1 cellular context compared by ENCODE assay signal in genomic region chr5:41182666-41183065, GRCh38.
A peak's percentile ranks its signal among the peaks of the same experiment; 100 is the strongest.
TF ChIP-seq lines count a peak whose summit lies in the region.

No MANE protein-coding gene starts in this region.

TF ChIP-seq in HepG2, 621 proteins besides CTCF, POLR2A, EP300 and RAD21 (continued from another document and continues in another):
- TF ChIP-seq, protein P1, sequence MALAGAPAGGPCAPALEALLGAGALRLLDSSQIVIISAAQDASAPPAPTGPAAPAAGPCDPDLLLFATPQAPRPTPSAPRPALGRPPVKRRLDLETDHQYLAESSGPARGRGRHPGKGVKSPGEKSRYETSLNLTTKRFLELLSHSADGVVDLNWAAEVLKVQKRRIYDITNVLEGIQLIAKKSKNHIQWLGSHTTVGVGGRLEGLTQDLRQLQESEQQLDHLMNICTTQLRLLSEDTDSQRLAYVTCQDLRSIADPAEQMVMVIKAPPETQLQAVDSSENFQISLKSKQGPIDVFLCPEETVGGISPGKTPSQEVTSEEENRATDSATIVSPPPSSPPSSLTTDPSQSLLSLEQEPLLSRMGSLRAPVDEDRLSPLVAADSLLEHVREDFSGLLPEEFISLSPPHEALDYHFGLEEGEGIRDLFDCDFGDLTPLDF (CRISPR knock-in tag; IDR thresholded peaks at IDR 0.05), result no peak
- no peak for TF ChIP-seq ZMYM3 (CRISPR knock-in tag; IDR thresholded peaks at IDR 0.05)
- 0 out of 2 replicates have a peak, but pooled peaks have one; percentile 17 for TF ChIP-seq ZNF331 (CRISPR knock-in tag; IDR thresholded peaks at IDR 0.05)
- TF ChIP-seq ZNF33A (CRISPR knock-in tag; IDR thresholded peaks at IDR 0.05; ENCODE audit: borderline replicate concordance), result no peak
- TF ChIP-seq NKX3-1 (CRISPR knock-in tag; IDR thresholded peaks at IDR 0.05), result no peak
- TF ChIP-seq ZNF382 (CRISPR knock-in tag; IDR thresholded peaks at IDR 0.05; ENCODE audit: borderline replicate concordance), result no peak
- TF ChIP-seq, protein P2, sequence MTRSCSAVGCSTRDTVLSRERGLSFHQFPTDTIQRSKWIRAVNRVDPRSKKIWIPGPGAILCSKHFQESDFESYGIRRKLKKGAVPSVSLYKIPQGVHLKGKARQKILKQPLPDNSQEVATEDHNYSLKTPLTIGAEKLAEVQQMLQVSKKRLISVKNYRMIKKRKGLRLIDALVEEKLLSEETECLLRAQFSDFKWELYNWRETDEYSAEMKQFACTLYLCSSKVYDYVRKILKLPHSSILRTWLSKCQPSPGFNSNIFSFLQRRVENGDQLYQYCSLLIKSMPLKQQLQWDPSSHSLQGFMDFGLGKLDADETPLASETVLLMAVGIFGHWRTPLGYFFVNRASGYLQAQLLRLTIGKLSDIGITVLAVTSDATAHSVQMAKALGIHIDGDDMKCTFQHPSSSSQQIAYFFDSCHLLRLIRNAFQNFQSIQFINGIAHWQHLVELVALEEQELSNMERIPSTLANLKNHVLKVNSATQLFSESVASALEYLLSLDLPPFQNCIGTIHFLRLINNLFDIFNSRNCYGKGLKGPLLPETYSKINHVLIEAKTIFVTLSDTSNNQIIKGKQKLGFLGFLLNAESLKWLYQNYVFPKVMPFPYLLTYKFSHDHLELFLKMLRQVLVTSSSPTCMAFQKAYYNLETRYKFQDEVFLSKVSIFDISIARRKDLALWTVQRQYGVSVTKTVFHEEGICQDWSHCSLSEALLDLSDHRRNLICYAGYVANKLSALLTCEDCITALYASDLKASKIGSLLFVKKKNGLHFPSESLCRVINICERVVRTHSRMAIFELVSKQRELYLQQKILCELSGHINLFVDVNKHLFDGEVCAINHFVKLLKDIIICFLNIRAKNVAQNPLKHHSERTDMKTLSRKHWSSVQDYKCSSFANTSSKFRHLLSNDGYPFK (CRISPR knock-in tag; IDR thresholded peaks at IDR 0.05; ENCODE audit: borderline replicate concordance), result no peak
- TF ChIP-seq ZSCAN30 (CRISPR knock-in tag; IDR thresholded peaks at IDR 0.05), result no peak
- TF ChIP-seq TOE1 (CRISPR knock-in tag; IDR thresholded peaks at IDR 0.05), result no peak
- TF ChIP-seq NRL (CRISPR knock-in tag; IDR thresholded peaks at IDR 0.05; ENCODE audit: borderline replicate concordance), result no peak
- TF ChIP-seq ZNF337 (CRISPR knock-in tag; IDR thresholded peaks at IDR 0.05; ENCODE audit: borderline replicate concordance, low read depth), result no peak
- TF ChIP-seq, protein P3, sequence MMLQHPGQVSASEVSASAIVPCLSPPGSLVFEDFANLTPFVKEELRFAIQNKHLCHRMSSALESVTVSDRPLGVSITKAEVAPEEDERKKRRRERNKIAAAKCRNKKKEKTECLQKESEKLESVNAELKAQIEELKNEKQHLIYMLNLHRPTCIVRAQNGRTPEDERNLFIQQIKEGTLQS (CRISPR knock-in tag; IDR thresholded peaks at IDR 0.05), result no peak
- no peak for TF ChIP-seq ZNF75D (CRISPR knock-in tag; IDR thresholded peaks at IDR 0.05; ENCODE audit: borderline replicate concordance)
- TF ChIP-seq SP5 (CRISPR knock-in tag; IDR thresholded peaks at IDR 0.05; ENCODE audit: borderline replicate concordance, low read depth), result no peak
- TF ChIP-seq ZNF644 (CRISPR knock-in tag; IDR thresholded peaks at IDR 0.05; ENCODE audit: low read depth), result peak; percentile 50; the same call in 1 of the 2 replicates
- TF ChIP-seq, protein P4, sequence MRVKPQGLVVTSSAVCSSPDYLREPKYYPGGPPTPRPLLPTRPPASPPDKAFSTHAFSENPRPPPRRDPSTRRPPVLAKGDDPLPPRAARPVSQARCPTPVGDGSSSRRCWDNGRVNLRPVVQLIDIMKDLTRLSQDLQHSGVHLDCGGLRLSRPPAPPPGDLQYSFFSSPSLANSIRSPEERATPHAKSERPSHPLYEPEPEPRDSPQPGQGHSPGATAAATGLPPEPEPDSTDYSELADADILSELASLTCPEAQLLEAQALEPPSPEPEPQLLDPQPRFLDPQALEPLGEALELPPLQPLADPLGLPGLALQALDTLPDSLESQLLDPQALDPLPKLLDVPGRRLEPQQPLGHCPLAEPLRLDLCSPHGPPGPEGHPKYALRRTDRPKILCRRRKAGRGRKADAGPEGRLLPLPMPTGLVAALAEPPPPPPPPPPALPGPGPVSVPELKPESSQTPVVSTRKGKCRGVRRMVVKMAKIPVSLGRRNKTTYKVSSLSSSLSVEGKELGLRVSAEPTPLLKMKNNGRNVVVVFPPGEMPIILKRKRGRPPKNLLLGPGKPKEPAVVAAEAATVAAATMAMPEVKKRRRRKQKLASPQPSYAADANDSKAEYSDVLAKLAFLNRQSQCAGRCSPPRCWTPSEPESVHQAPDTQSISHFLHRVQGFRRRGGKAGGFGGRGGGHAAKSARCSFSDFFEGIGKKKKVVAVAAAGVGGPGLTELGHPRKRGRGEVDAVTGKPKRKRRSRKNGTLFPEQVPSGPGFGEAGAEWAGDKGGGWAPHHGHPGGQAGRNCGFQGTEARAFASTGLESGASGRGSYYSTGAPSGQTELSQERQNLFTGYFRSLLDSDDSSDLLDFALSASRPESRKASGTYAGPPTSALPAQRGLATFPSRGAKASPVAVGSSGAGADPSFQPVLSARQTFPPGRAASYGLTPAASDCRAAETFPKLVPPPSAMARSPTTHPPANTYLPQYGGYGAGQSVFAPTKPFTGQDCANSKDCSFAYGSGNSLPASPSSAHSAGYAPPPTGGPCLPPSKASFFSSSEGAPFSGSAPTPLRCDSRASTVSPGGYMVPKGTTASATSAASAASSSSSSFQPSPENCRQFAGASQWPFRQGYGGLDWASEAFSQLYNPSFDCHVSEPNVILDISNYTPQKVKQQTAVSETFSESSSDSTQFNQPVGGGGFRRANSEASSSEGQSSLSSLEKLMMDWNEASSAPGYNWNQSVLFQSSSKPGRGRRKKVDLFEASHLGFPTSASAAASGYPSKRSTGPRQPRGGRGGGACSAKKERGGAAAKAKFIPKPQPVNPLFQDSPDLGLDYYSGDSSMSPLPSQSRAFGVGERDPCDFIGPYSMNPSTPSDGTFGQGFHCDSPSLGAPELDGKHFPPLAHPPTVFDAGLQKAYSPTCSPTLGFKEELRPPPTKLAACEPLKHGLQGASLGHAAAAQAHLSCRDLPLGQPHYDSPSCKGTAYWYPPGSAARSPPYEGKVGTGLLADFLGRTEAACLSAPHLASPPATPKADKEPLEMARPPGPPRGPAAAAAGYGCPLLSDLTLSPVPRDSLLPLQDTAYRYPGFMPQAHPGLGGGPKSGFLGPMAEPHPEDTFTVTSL (CRISPR knock-in tag; IDR thresholded peaks at IDR 0.05; ENCODE audit: borderline replicate concordance), result no peak
- TF ChIP-seq ZNF766 (CRISPR knock-in tag; IDR thresholded peaks at IDR 0.05; ENCODE audit: borderline replicate concordance), result no peak
- no peak for TF ChIP-seq ZNF317 (CRISPR knock-in tag; IDR thresholded peaks at IDR 0.05)
- TF ChIP-seq HIVEP1 (CRISPR knock-in tag; IDR thresholded peaks at IDR 0.05), result no peak
- TF ChIP-seq, protein P5, sequence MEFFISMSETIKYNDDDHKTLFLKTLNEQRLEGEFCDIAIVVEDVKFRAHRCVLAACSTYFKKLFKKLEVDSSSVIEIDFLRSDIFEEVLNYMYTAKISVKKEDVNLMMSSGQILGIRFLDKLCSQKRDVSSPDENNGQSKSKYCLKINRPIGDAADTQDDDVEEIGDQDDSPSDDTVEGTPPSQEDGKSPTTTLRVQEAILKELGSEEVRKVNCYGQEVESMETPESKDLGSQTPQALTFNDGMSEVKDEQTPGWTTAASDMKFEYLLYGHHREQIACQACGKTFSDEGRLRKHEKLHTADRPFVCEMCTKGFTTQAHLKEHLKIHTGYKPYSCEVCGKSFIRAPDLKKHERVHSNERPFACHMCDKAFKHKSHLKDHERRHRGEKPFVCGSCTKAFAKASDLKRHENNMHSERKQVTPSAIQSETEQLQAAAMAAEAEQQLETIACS (CRISPR knock-in tag; IDR thresholded peaks at IDR 0.05), result no peak
- TF ChIP-seq, protein P6, sequence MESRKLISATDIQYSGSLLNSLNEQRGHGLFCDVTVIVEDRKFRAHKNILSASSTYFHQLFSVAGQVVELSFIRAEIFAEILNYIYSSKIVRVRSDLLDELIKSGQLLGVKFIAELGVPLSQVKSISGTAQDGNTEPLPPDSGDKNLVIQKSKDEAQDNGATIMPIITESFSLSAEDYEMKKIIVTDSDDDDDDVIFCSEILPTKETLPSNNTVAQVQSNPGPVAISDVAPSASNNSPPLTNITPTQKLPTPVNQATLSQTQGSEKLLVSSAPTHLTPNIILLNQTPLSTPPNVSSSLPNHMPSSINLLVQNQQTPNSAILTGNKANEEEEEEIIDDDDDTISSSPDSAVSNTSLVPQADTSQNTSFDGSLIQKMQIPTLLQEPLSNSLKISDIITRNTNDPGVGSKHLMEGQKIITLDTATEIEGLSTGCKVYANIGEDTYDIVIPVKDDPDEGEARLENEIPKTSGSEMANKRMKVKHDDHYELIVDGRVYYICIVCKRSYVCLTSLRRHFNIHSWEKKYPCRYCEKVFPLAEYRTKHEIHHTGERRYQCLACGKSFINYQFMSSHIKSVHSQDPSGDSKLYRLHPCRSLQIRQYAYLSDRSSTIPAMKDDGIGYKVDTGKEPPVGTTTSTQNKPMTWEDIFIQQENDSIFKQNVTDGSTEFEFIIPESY (CRISPR knock-in tag; IDR thresholded peaks at IDR 0.05), result no peak
- no peak for TF ChIP-seq ZNF567 (CRISPR knock-in tag; IDR thresholded peaks at IDR 0.05; ENCODE audit: borderline replicate concordance)
- no peak for TF ChIP-seq PITX1 (CRISPR knock-in tag; IDR thresholded peaks at IDR 0.05)
- no peak for TF ChIP-seq ZNF747 (CRISPR knock-in tag; IDR thresholded peaks at IDR 0.05; ENCODE audit: borderline replicate concordance)
- TF ChIP-seq TBX2 (CRISPR knock-in tag; IDR thresholded peaks at IDR 0.05; ENCODE audit: borderline replicate concordance), result no peak
- TF ChIP-seq ZFP36 (IDR thresholded peaks at IDR 0.05; ENCODE audit: borderline replicate concordance, low read depth, low read length, partially characterized antibody), result no peak
- TF ChIP-seq THYN1 (CRISPR knock-in tag; IDR thresholded peaks at IDR 0.05; ENCODE audit: borderline replicate concordance, low read depth), result no peak
- no peak for TF ChIP-seq CCDC6 (CRISPR knock-in tag; IDR thresholded peaks at IDR 0.05)
- TF ChIP-seq ZNF460 (CRISPR knock-in tag; IDR thresholded peaks at IDR 0.05; ENCODE audit: borderline replicate concordance), result no peak
- TF ChIP-seq DZIP1 (CRISPR knock-in tag; IDR thresholded peaks at IDR 0.05), result no peak
- TF ChIP-seq, protein P7, sequence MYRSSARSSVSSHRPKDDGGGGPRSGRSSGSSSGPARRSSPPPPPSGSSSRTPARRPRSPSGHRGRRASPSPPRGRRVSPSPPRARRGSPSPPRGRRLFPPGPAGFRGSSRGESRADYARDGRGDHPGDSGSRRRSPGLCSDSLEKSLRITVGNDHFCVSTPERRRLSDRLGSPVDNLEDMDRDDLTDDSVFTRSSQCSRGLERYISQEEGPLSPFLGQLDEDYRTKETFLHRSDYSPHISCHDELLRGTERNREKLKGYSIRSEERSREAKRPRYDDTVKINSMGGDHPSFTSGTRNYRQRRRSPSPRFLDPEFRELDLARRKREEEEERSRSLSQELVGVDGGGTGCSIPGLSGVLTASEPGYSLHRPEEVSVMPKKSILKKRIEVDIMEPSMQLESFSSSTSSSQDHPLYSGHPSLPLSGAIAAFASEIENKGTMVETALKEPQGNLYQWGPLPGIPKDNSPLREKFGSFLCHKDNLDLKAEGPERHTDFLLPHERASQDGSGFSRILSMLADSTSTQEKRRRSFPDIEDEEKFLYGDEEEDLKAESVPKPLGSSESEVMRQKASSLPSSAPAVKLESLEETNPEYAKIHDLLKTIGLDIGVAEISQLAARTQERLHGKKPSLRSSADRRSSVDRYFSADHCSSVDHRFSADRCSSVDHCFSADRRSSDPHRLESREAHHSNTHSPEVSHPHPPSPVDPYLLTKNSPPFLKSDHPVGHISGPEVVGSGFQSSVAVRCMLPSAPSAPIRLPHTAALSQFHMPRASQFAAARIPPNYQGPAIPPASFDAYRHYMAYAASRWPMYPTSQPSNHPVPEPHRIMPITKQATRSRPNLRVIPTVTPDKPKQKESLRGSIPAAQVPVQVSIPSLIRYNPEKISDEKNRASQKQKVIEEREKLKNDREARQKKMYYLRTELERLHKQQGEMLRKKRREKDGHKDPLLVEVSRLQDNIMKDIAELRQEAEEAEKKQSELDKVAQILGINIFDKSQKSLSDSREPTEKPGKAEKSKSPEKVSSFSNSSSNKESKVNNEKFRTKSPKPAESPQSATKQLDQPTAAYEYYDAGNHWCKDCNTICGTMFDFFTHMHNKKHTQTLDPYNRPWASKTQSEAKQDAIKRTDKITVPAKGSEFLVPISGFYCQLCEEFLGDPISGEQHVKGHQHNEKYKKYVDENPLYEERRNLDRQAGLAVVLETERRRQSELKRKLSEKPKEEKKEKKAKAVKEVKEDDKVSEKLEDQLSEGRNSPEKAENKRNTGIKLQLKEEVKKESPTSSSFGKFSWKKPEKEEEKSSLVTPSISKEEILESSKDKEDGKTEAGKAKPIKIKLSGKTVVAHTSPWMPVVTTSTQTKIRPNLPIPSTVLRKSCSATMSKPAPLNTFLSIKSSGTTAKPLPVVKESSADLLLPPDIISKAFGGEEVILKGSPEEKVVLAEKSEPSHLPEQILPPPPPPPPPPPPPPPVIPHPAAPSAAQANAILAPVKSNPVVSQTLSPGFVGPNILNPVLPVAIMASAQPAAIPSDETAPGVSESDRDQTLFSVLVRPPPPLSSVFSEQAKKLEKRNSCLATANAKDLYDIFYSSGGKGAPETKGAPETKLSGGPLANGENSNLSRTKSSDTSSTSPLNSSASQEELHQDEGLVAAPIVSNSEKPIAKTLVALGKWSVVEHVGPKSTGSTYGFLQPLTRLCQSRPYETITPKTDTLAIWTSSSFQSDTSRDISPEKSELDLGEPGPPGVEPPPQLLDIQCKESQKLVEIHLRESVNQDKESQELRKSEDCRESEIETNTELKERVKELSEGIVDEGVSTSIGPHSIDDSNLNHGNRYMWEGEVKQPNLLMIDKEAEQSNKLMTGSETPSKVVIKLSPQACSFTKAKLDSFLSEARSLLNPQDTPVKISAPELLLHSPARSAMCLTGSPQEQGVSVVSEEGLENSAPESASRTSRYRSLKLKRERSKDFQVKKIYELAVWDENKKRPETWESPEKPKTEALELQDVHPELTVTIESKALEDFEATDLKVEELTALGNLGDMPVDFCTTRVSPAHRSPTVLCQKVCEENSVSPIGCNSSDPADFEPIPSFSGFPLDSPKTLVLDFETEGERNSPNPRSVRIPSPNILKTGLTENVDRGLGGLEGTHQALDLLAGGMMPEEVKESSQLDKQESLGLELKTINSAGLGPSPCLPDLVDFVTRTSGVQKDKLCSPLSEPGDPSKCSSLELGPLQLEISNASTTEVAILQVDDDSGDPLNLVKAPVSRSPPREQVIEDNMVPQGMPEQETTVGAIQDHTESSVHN (CRISPR knock-in tag; IDR thresholded peaks at IDR 0.05), result no peak
- TF ChIP-seq BORCS8-MEF2B (CRISPR knock-in tag; IDR thresholded peaks at IDR 0.05), result no peak
- TF ChIP-seq KAT2B (IDR thresholded peaks at IDR 0.05; ENCODE audit: borderline replicate concordance, low read depth, low read length), result no peak
